9 cellular contexts compared by ENCODE assay signal in the genomic region with DNA sequence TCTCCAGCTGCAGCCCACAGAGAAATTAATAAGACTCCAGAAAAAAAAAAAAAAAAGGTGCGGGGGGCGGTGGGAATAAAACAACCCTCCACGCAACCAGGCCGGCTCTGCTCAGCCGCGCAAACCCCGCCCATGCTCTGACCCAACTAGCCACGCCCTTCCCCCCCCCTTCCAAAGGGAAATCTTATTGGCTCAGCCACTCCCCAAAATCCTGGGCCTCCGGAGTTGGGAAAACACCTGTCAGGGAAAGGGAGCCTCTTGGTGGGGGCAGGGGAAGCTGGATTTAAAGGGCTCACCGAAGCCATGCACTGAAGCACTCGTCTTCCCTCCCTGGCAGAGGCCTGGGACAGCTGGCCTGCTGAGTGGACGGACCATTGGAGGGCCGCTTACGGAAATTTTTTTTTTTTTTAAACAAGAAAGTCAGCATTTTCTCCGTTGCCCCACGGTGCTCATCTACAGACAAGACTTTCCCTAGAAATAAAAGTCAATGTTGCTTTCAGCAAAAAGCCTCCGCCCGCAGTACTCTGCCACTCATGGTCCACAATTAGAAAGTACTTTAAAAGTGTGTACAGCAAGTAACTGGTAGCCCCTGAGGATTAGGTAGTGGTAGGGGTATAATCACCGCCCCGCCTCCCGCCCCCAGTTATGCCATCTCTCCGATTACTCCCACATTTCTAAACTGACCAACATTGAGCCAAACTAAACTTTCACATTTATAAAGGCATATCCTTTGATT. TPM values are rescaled to one million over a fixed set of nuclear protein-coding genes. Genes with fewer than 3 reads are reported as not detected.
DNase-seq lines count a peak whose midpoint lies in the region; ATAC-seq and TF ChIP-seq lines count a peak whose summit lies in the region.
"Had no signal": no experiment of that assay in that cellular context is flagged by ENCODE, and none has a peak within 500 bp of the region (broad histone marks: within the 10 kb centered on the region; RNA-seq: fewer than 3 reads in every experiment).

No MANE protein-coding gene starts in this region.

- peaks cover 70% of the 10 kb centered on the region for H3K27me3 Mint-ChIP-seq in CD4-positive, alpha-beta T cell
- peaks cover 57% of the 10 kb centered on the region for H3K27me3 Mint-ChIP-seq in stimulated activated memory B cell treated with anti-CD40 and anti-IgM and Interleukin-4, amounts not matched to agents 10 μg/mL and 1 μg/mL and 100 μg/mL, for 72 hours

- no peak overlapping the region for H2AFZ ChIP-seq in MM.1S (ENCODE audit: low read length)

- no peaks in the 10 kb centered on the region for H3K9me2 ChIP-seq in MM.1S (replicated peaks; ENCODE audit: insufficient read depth, low read length)

- CTCF ChIA-PET in CD4-positive, alpha-beta T cell (lab: Charles Lee) = no interaction called here

- H3K9ac ChIP-seq in MM.1S (ENCODE audit: low read length) = no peak overlapping the region

- H3K4me3 ChIP-seq in MM.1S (ENCODE audit: low read length) (no peak overlapping the region), breast epithelium (peak overlapping the region; percentile 56 to 82 (median 60))

- H3K4me3 Mint-ChIP-seq in CD4-positive, alpha-beta T cell = peak overlapping the region; percentile 31
- peak overlapping the region; percentile 52 for H3K4me3 Mint-ChIP-seq in stimulated activated memory B cell treated with anti-CD40 and anti-IgM and Interleukin-4, amounts not matched to agents 10 μg/mL and 1 μg/mL and 100 μg/mL, for 72 hours

- H3K4me1 Mint-ChIP-seq in CD4-positive, alpha-beta T cell (ENCODE audit: low read depth) = peaks cover 26% of the 10 kb centered on the region
- peaks cover 17% of the 10 kb centered on the region for H3K4me1 Mint-ChIP-seq in stimulated activated memory B cell treated with anti-CD40 and anti-IgM and Interleukin-4, amounts not matched to agents 10 μg/mL and 1 μg/mL and 100 μg/mL, for 72 hours

- no peaks in the 10 kb centered on the region for H3K36me3 ChIP-seq in MM.1S (replicated peaks; ENCODE audit: insufficient read depth, low read length)
- no peaks in the 10 kb centered on the region for H3K36me3 ChIP-seq in breast epithelium

- H3K4me2 ChIP-seq in MM.1S (ENCODE audit: low read depth, low read length) = peak overlapping the region; percentile 89; the same call in 1 of the 2 replicates

- H3K9me3 ChIP-seq in CD4-positive, alpha-beta T cell (ENCODE audit: control insufficient read depth, low read length) = no peaks in the 10 kb centered on the region
- H3K9me3 ChIP-seq in MM.1S (replicated peaks; ENCODE audit: insufficient read depth, low read length) = no peaks in the 10 kb centered on the region
- H3K9me3 ChIP-seq in breast epithelium = no peaks in the 10 kb centered on the region

- no peak for TF ChIP-seq CTCF in CD4-positive, alpha-beta T cell (IDR thresholded peaks at IDR 0.05)
- TF ChIP-seq CTCF in MM.1S (IDR thresholded peaks at IDR 0.05; ENCODE audit: low read length) (no peak), breast epithelium (IDR thresholded peaks at IDR 0.05) (no peak)

- H4K20me1 ChIP-seq in MM.1S (ENCODE audit: insufficient read depth, low read length) = no peaks in the 10 kb centered on the region

- TF ChIP-seq POLR2A in breast epithelium (IDR thresholded peaks at IDR 0.05) = no peak

- H3K36me3 Mint-ChIP-seq in CD4-positive, alpha-beta T cell (ENCODE audit: low read depth) = no peaks in the 10 kb centered on the region
- no peaks in the 10 kb centered on the region for H3K36me3 Mint-ChIP-seq in stimulated activated memory B cell treated with anti-CD40 and anti-IgM and Interleukin-4, amounts not matched to agents 10 μg/mL and 1 μg/mL and 100 μg/mL, for 72 hours

- H3K79me2 ChIP-seq in MM.1S (ENCODE audit: low read length) = no peaks in the 10 kb centered on the region

- no peaks in the 10 kb centered on the region for H3K9me3 Mint-ChIP-seq in CD4-positive, alpha-beta T cell
- H3K9me3 Mint-ChIP-seq in stimulated activated memory B cell treated with anti-CD40 and anti-IgM and Interleukin-4, amounts not matched to agents 10 μg/mL and 1 μg/mL and 100 μg/mL, for 72 hours = peaks cover 4% of the 10 kb centered on the region

- H3K27ac ChIP-seq in CD4-positive, alpha-beta T cell (ENCODE audit: low read depth, low read length) = no peak overlapping the region
- H3K27ac ChIP-seq in MM.1S (ENCODE audit: low read length) = no peak overlapping the region
- H3K27ac ChIP-seq in breast epithelium = no peak overlapping the region
- H3K27ac ChIP-seq: HL-60 had no signal

- no peak overlapping the region for H3K27ac Mint-ChIP-seq in CD4-positive, alpha-beta T cell
- H3K27ac Mint-ChIP-seq in stimulated activated memory B cell treated with anti-CD40 and anti-IgM and Interleukin-4, amounts not matched to agents 10 μg/mL and 1 μg/mL and 100 μg/mL, for 72 hours = no peak overlapping the region

- no peak for ATAC-seq in CD4-positive, alpha-beta T cell (ENCODE audit: poor library complexity)
- ATAC-seq in stimulated activated memory B cell treated with anti-CD40 and anti-IgM and Interleukin-4, amounts not matched to agents 10 μg/mL and 1 μg/mL and 100 μg/mL, for 72 hours = no peak
- ATAC-seq in GM21447 (IDR thresholded peaks at IDR 0.05; ENCODE audit: unreplicated experiment) = no peak

- H3K27me3 ChIP-seq in CD4-positive, alpha-beta T cell (ENCODE audit: control insufficient read depth, insufficient read depth, low read length) = peaks cover 57% of the 10 kb centered on the region
- H3K27me3 ChIP-seq in MM.1S (replicated peaks; ENCODE audit: insufficient read depth, low read length) (no peaks in the 10 kb centered on the region), breast epithelium (peaks cover 0 to 3% of the 10 kb centered on the region in 2 donors)

- no peaks in the 10 kb centered on the region for H3F3A ChIP-seq in MM.1S (ENCODE audit: insufficient read depth, low read length)

- no peak for DNase-seq in CD4-positive, alpha-beta T cell
- no peak for DNase-seq in MM.1S
- DNase-seq in breast epithelium (ENCODE audit: low spot score in 2 of 2) = peak; percentile 58 to 83
- DNase-seq in kidney tubule cell (ENCODE audit: low spot score) = peak; percentile 29
- DNase-seq in activated T-cell treated with anti-CD3 and anti-CD28 coated beads, Interleukin-2, amount 50 U/mL, for 1 hour = no peak
- no peak for DNase-seq in GDM1 (lab: John Stamatoyannopoulos, UW)

- POLR2A ChIA-PET in CD4-positive, alpha-beta T cell (lab: Charles Lee) = no interaction called here

- intact Hi-C loops in CD4-positive, alpha-beta T cell (cut with DNase I, micrococcal nuclease) = no loop called here
- intact Hi-C loops in breast epithelium (cut with DNase I; ENCODE audit: low total_unique reads) = no loop called here

- H3K4me1 ChIP-seq in MM.1S (ENCODE audit: low read length) = no peaks in the 10 kb centered on the region
- no peaks in the 10 kb centered on the region for H3K4me1 ChIP-seq in breast epithelium

RNA-seq across cellular contexts. Expression of a gene that starts 0.7 kb away (rescaled TPM):
- total RNA-seq in CD4-positive, alpha-beta T cell = not detected
- total RNA-seq in breast epithelium = 10 to 100 TPM in 2 of 3 donors, 1 to 10 TPM in 1; 1.6 to 53.1 (median 18.4) TPM

Comparison
In these comparisons a context has a peak if more than half of its experiments do, and no peak if none do; other contexts are left out.
1. DNase-seq: peak in breast epithelium (2 of 2) and kidney tubule cell (single experiment); none in CD4-positive, alpha-beta T cell (0 of 10), MM.1S (single experiment), activated T-cell treated with anti-CD3 and anti-CD28 coated beads, Interleukin-2, amount 50 U/mL, for 1 hour (single experiment) and GDM1 (single experiment).